In genomic region chr3:115975353-115975752, GRCh38 we compare ENCODE assay signal across 12 cellular contexts.
DNase-seq lines count a peak whose midpoint lies in the region; ATAC-seq and TF ChIP-seq lines count a peak whose summit lies in the region.
"Had no signal": no experiment of that assay in that cellular context is flagged by ENCODE, and none has a peak within 500 bp of the region (broad histone marks: within the 10 kb centered on the region; RNA-seq: fewer than 3 reads in every experiment).

No MANE protein-coding gene starts in this region.

- TF ChIP-seq CTCF in IMR-90 (conservative IDR thresholded peaks at IDR 0.05; ENCODE audit: low read depth, low read length), result no peak
- TF ChIP-seq CTCF in choroid plexus epithelial cell (conservative IDR thresholded peaks at IDR 0.05; ENCODE audit: low read depth, low read length), result no peak
- no peak for TF ChIP-seq CTCF in testis (IDR thresholded peaks at IDR 0.05)

- H2BK12ac ChIP-seq in neuronal stem cell (ENCODE audit: low read length), result no peak overlapping the region

- H3K4me3 ChIP-seq in IMR-90 (ENCODE audit: insufficient read depth, low read depth, low read length) (no peak overlapping the region), choroid plexus epithelial cell (ENCODE audit: low read depth, low read length) (no peak overlapping the region), neuronal stem cell (ENCODE audit: low read length in 2 of 2) (no peak overlapping the region), testis (no peak overlapping the region), H7 (ENCODE audit: insufficient read depth, low read depth, low read length) (no peak overlapping the region)
- H3K4me3 ChIP-seq: colonic mucosa, MG63 had no signal

- TF ChIP-seq RAD21 in IMR-90 (IDR thresholded peaks at IDR 0.05; ENCODE audit: low read length), result no peak

- H3K27me3 ChIP-seq in IMR-90 (ENCODE audit: control insufficient read depth, insufficient read depth, low read length), result no peaks in the 10 kb centered on the region; the same call in 1 of the 2 replicates
- no peaks in the 10 kb centered on the region for H3K27me3 ChIP-seq in neuronal stem cell (ENCODE audit: control insufficient read depth in 3 of 3, insufficient read depth in 3 of 3, low read depth in 1 of 3, low read length in 3 of 3)
- no peaks in the 10 kb centered on the region for H3K27me3 ChIP-seq in testis
- no peaks in the 10 kb centered on the region for H3K27me3 ChIP-seq in H7 (ENCODE audit: control insufficient read depth, insufficient read depth, low read length)
- H3K27me3 ChIP-seq: colonic mucosa, MG63 had no signal

- H2BK120ac ChIP-seq in IMR-90 (ENCODE audit: low read depth, low read length) (no peak overlapping the region), neuronal stem cell (ENCODE audit: low read depth, low read length) (no peak overlapping the region)

- no peak overlapping the region; a peak in 1 of 4 replicates for H4K8ac ChIP-seq in IMR-90 (ENCODE audit: low read depth in 2 of 2, low read length in 2 of 2)
- H4K8ac ChIP-seq in neuronal stem cell (ENCODE audit: low read depth, low read length), result no peak overlapping the region

- in situ Hi-C loops in ACHN (cut with HindIII; ENCODE audit: low pct_ligation_motif_present, low pct_unique_long_range_greater_than_20kb, low sequenced_read_pairs), result no loop called here
- in situ Hi-C loops in IMR-90 (cut with MboI; ENCODE audit: low sequenced_read_pairs), result no loop called here

- DNase-seq in ACHN (peak; percentile 61), IMR-90 (peak; percentile 91), choroid plexus epithelial cell (ENCODE audit: low read depth) (peak; percentile 82), neuronal stem cell (ENCODE audit: low spot score) (no peak), testis (no peak), occipital lobe (lab: John Stamatoyannopoulos, UW) (no peak), H7 (no peak)
- DNase-seq: activated B cell treated with CpG ODN at 0.5 μM for 24 hours; CD8-positive, alpha-beta memory T cell; colonic mucosa had no signal

- H3K23ac ChIP-seq in IMR-90 (ENCODE audit: low read depth, low read length), result no peak overlapping the region
- H3K23ac ChIP-seq in neuronal stem cell (ENCODE audit: low read depth, low read length, poor library complexity), result no peak overlapping the region

- H3K79me1 ChIP-seq in IMR-90 (ENCODE audit: low read depth in 1 of 2, low read length in 2 of 2), result no peaks in the 10 kb centered on the region
- H3K79me1 ChIP-seq in neuronal stem cell (ENCODE audit: low read depth, low read length), result no peaks in the 10 kb centered on the region

- no peak overlapping the region for H4K5ac ChIP-seq in IMR-90 (ENCODE audit: low read depth, low read length)

- TF ChIP-seq POLR2A in IMR-90 (IDR thresholded peaks at IDR 0.05; ENCODE audit: low read depth, low read length), result no peak
- TF ChIP-seq POLR2A in testis (IDR thresholded peaks at IDR 0.05), result no peak

- ATAC-seq in GM19351 (IDR thresholded peaks at IDR 0.05; ENCODE audit: unreplicated experiment) (peak; percentile 87), IMR-90 (ENCODE audit: low read depth) (peak; percentile 96)

- H3K14ac ChIP-seq in IMR-90 (replicated peaks; ENCODE audit: low read depth, low read length), result no peak overlapping the region
- no peak overlapping the region for H3K14ac ChIP-seq in neuronal stem cell (ENCODE audit: low read length)

- 0% methylated on average over 1 of the region's 3 CpGs; no CpG with 5 or more reads in 1 of the 2 experiments for WGBS in IMR-90 (ENCODE audit: extremely low coverage in 2 of 2, insufficient read length in 1 of 2), 2 experiments
- WGBS in neuronal stem cell (ENCODE audit: extremely low coverage in 2 of 2, insufficient read length in 2 of 2, insufficient replicate concordance in 1 of 2), 2 donors, result no CpG with 5 or more reads among the region's 3 CpGs
- 91 to 92% methylated on average over 3 of the region's 3 CpGs for WGBS in testis, 2 donors

- H3K9me1 ChIP-seq in IMR-90 (ENCODE audit: insufficient read depth, low read length), result no peaks in the 10 kb centered on the region; the same call in 1 of the 2 replicates

- H3K4ac ChIP-seq in IMR-90 (ENCODE audit: low read depth, low read length) (no peak overlapping the region), neuronal stem cell (ENCODE audit: low read length) (no peak overlapping the region)

- dilution Hi-C loops in IMR-90 (cut with HindIII; ENCODE audit: low sequenced_read_pairs, unreplicated experiment), result no loop called here

- POLR2A ChIA-PET in IMR-90 (lab: Charles Lee; ENCODE audit: unreplicated experiment), result no interaction called here

- H3K18ac ChIP-seq in IMR-90 (ENCODE audit: low read depth, low read length) (no peak overlapping the region), neuronal stem cell (ENCODE audit: low read length) (no peak overlapping the region)

- H3K27ac ChIP-seq in IMR-90 (ENCODE audit: insufficient read depth, low read length) (no peak overlapping the region), neuronal stem cell (replicated peaks; ENCODE audit: low read length) (no peak overlapping the region), testis (no peak overlapping the region)
- H3K27ac ChIP-seq: colonic mucosa had no signal

- H2BK20ac ChIP-seq in IMR-90 (ENCODE audit: low read depth, low read length), result no peak overlapping the region

- H2BK15ac ChIP-seq in IMR-90 (ENCODE audit: low read depth, low read length) (no peak overlapping the region), neuronal stem cell (ENCODE audit: low read length) (no peak overlapping the region)

- H2AFZ ChIP-seq in IMR-90 (replicated peaks; ENCODE audit: low read length, poor library complexity) (no peak overlapping the region), neuronal stem cell (ENCODE audit: low read length) (no peak overlapping the region)

- intact Hi-C loops in IMR-90 (cut with micrococcal nuclease) (no loop called here), testis (cut with DNase I; ENCODE audit: low total_unique reads) (no loop called here)

- no peak overlapping the region for H4K91ac ChIP-seq in IMR-90 (ENCODE audit: insufficient read depth, low read depth, low read length)
- no peak overlapping the region for H4K91ac ChIP-seq in neuronal stem cell (ENCODE audit: low read depth, low read length, poor library complexity)

- no peak overlapping the region for H3K56ac ChIP-seq in IMR-90 (ENCODE audit: extremely low read depth, insufficient read depth, low read length)

- no peak overlapping the region for H3K9ac ChIP-seq in IMR-90 (ENCODE audit: low read depth, low read length)
- H3K9ac ChIP-seq in neuronal stem cell (ENCODE audit: low read depth, low read length, poor library complexity), result no peak overlapping the region

- H3K4me1 ChIP-seq in IMR-90 (ENCODE audit: control insufficient read depth, insufficient read depth, low read length) (no peaks in the 10 kb centered on the region; the same call in 1 of the 2 replicates), neuronal stem cell (ENCODE audit: control insufficient read depth in 2 of 2, insufficient read depth in 1 of 2, low read depth in 1 of 2, low read length in 2 of 2) (no peaks in the 10 kb centered on the region), testis (no peaks in the 10 kb centered on the region)
- H3K4me1 ChIP-seq: colonic mucosa had no signal

- H2AK5ac ChIP-seq in IMR-90 (ENCODE audit: low read depth, low read length), result no peak overlapping the region
- no peak overlapping the region for H2AK5ac ChIP-seq in neuronal stem cell (ENCODE audit: low read depth, low read length)

- BruUV-seq in IMR-90 (replicated peaks; lab: Mats Ljungman, UMichigan), result no TSS peak

- H3K4me2 ChIP-seq in IMR-90 (ENCODE audit: low read depth, low read length) (peak overlapping the region; percentile 62; the same call in 1 of the 2 replicates), neuronal stem cell (ENCODE audit: insufficient read depth, low read length, poor library complexity, severe bottlenecking) (no peak overlapping the region)

- no peak overlapping the region for H2BK5ac ChIP-seq in IMR-90 (ENCODE audit: low read depth, low read length, poor library complexity, severe bottlenecking)
- H2BK5ac ChIP-seq in neuronal stem cell (ENCODE audit: low read length), result no peak overlapping the region

- CTCF ChIA-PET in IMR-90 (lab: Yijun Ruan, JAX), result interaction anchor here (2.0 kb wide), 1 partner anchor 11 kb away, joined by 5 read pairs; no protein-coding TSS in a partner anchor

- H4K20me1 ChIP-seq in IMR-90 (ENCODE audit: insufficient read depth, low read length), result no peaks in the 10 kb centered on the region

- no peak overlapping the region for H2AK9ac ChIP-seq in IMR-90 (replicated peaks; ENCODE audit: low read depth, low read length, poor library complexity)

- H3K36me3 ChIP-seq in IMR-90 (ENCODE audit: control insufficient read depth, insufficient read depth, low read length), result no peaks in the 10 kb centered on the region
- no peaks in the 10 kb centered on the region for H3K36me3 ChIP-seq in neuronal stem cell (replicated peaks in 1 of 2; ENCODE audit: control insufficient read depth in 2 of 2, insufficient read depth in 2 of 2, low read length in 2 of 2)
- H3K36me3 ChIP-seq in testis (ENCODE audit: low read depth, missing control alignments), result no peaks in the 10 kb centered on the region
- H3K36me3 ChIP-seq in H7 (replicated peaks; ENCODE audit: control insufficient read depth, insufficient read depth, low read length), result no peaks in the 10 kb centered on the region
- H3K36me3 ChIP-seq: colonic mucosa, MG63 had no signal

- H3K9me3 ChIP-seq in IMR-90 (ENCODE audit: control insufficient read depth, insufficient read depth, low read length) (no peaks in the 10 kb centered on the region), neuronal stem cell (replicated peaks in 1 of 2; ENCODE audit: control insufficient read depth in 2 of 2, insufficient read depth in 1 of 2, low read depth in 1 of 2, low read length in 2 of 2) (no peaks in the 10 kb centered on the region), testis (no peaks in the 10 kb centered on the region)
- H3K9me3 ChIP-seq: colonic mucosa, MG63 had no signal

TF ChIP-seq in IMR-90, 13 proteins besides CTCF, POLR2A, EP300 and RAD21:
- TF ChIP-seq RFX5 (IDR thresholded peaks at IDR 0.05; ENCODE audit: low read depth, low read length), result no peak
- TF ChIP-seq MXI1 (IDR thresholded peaks at IDR 0.05; ENCODE audit: borderline replicate concordance, low read depth, low read length), result no peak
- TF ChIP-seq FOS (IDR thresholded peaks at IDR 0.05; ENCODE audit: low read depth, low read length), result peak; percentile 84
- TF ChIP-seq USF2 (IDR thresholded peaks at IDR 0.05; ENCODE audit: low read depth, low read length), result no peak
- TF ChIP-seq RCOR1 (IDR thresholded peaks at IDR 0.05; ENCODE audit: insufficient replicate concordance, low read length), result no peak
- TF ChIP-seq SMC3 (IDR thresholded peaks at IDR 0.05; ENCODE audit: low read depth, low read length), result no peak

Comparison
In these comparisons a context has a peak if more than half of its experiments do, and no peak if none do; other contexts are left out.
1. DNase-seq: peak in ACHN (single experiment), IMR-90 (single experiment) and choroid plexus epithelial cell (single experiment); none in neuronal stem cell (single experiment), testis (single experiment), occipital lobe (single experiment) and H7 (single experiment).